ENCODE assay signal across 8 cellular contexts in the genomic region with DNA sequence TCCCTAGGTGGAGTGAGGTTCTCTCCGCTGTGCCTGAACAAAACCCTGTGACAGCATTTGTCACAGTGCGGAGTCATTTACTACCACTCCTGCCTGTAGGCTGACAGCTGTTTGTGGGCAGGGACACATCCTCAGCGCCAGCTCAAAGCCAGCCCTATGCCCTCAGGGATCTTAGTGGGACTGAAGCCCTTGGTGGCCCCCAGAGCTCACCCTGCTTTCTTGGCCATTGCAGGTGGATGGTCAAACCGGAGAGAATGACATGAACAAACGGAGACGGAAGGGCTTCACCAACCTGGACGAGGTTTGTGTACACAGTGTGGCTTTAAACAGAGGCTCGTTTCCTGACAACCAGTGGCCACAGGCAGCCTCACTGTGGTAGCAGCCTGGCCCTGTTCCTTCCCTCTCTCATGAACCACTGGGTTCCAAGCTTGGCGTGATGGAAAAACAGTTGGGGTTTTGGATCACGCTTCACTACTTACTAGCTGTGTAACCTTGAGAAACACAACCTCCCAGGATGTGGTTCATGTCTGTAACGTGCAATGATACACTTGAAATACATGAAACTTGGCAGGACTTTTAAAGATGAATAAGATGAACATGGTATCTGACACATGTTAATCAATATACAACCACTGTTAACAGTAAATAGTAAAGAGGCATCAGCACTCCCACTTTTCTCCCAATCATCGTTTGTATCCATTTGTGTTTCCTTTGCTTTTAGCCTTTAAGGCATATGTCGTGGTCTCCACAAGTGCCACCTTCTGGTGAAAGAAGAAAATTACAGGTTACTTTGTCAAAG.
DNase-seq lines count a peak whose midpoint lies in the region; ATAC-seq and TF ChIP-seq lines count a peak whose summit lies in the region.

No MANE protein-coding gene starts in this region.

- BruUV-seq in mammary epithelial cell (replicated peaks; lab: Mats Ljungman, UMichigan) = no TSS peak

- H3K4me1 ChIP-seq in GM23338 (ENCODE audit: insufficient read depth) = no peaks in the 10 kb centered on the region
- peaks cover 29% of the 10 kb centered on the region for H3K4me1 ChIP-seq in MM.1S (ENCODE audit: low read length)
- peaks cover 33% of the 10 kb centered on the region for H3K4me1 ChIP-seq in mammary epithelial cell (ENCODE audit: insufficient read depth, low read length)

- H3K9me3 ChIP-seq in MM.1S (replicated peaks; ENCODE audit: insufficient read depth, low read length) = no peaks in the 10 kb centered on the region
- H3K9me3 ChIP-seq in mammary epithelial cell (replicated peaks; ENCODE audit: insufficient read depth, low read length) = no peaks in the 10 kb centered on the region

- H3K27ac Mint-ChIP-seq in GM23338 = no peak overlapping the region

- peak; percentile 47 for DNase-seq in SIG-M5 treated with dmso at 0.1 percent for 504 hours (lab: John Stamatoyannopoulos, UW; ENCODE audit: unreplicated experiment)
- DNase-seq in SIG-M5 (lab: John Stamatoyannopoulos, UW) = no peak
- DNase-seq in GM23338 (ENCODE audit: low spot score) = peak; percentile 73
- DNase-seq in MM.1S = peak; percentile 60
- DNase-seq in T-helper 2 cell = peak in 3 of 5 experiments; percentile 19 to 93 (median 67)
- peak; percentile 47 for DNase-seq in mammary epithelial cell
- DNase-seq in kidney tubule cell (ENCODE audit: low spot score) = peak; percentile 93
- peak; percentile 35 to 43 (median 39) for DNase-seq in stimulated activated CD4-positive, alpha-beta T cell treated with anti-CD3 and anti-CD28 coated beads, TNF-alpha, amount 100 ng/mL, for 48 hours (ENCODE audit: low read depth in 3 of 3)

- H2AFZ ChIP-seq in GM23338 = no peak overlapping the region
- no peak overlapping the region for H2AFZ ChIP-seq in MM.1S (ENCODE audit: low read length)
- H2AFZ ChIP-seq in mammary epithelial cell (ENCODE audit: low read depth, low read length) = no peak overlapping the region

- in situ Hi-C loops in mammary epithelial cell (cut with MboI; ENCODE audit: low sequenced_read_pairs in 2 of 2) = loop anchor here in 1 of 2 donors (5.0 to 10.0 kb wide), 2 partner anchors 101 to 189 kb away; no protein-coding TSS in a partner anchor

- dilution Hi-C loops in mammary epithelial cell (cut with HindIII; ENCODE audit: low sequenced_read_pairs) = loop anchor here (5.0 kb wide), 2 partner anchors 74 to 159 kb away; no protein-coding TSS in a partner anchor

- H3K79me2 ChIP-seq in GM23338 (replicated peaks; ENCODE audit: insufficient read depth) (no peaks in the 10 kb centered on the region), MM.1S (ENCODE audit: low read length) (no peaks in the 10 kb centered on the region), mammary epithelial cell (ENCODE audit: insufficient read depth, low read length) (peaks cover 22% of the 10 kb centered on the region)

- H3K36me3 ChIP-seq in GM23338 (ENCODE audit: insufficient read depth) = no peaks in the 10 kb centered on the region
- no peaks in the 10 kb centered on the region for H3K36me3 ChIP-seq in MM.1S (replicated peaks; ENCODE audit: insufficient read depth, low read length)
- H3K36me3 ChIP-seq in mammary epithelial cell (ENCODE audit: insufficient read depth, low read length) = peaks cover 60% of the 10 kb centered on the region

- TF ChIP-seq CTCF in GM23338 (conservative IDR thresholded peaks at IDR 0.05; ENCODE audit: low read depth in 2 of 2) (peak; percentile 71), MM.1S (IDR thresholded peaks at IDR 0.05; ENCODE audit: low read length) (peak; percentile 70), mammary epithelial cell (conservative IDR thresholded peaks at IDR 0.05 in 1 of 2, IDR thresholded peaks at IDR 0.05 in 1 of 2; ENCODE audit: extremely low read depth in 1 of 2, insufficient read depth in 1 of 2, low read depth in 1 of 2, low read length in 2 of 2) (peak; percentile 57 to 66)

- H3K27me3 Mint-ChIP-seq in GM23338 (ENCODE audit: insufficient read depth, low read depth, poor library complexity) = peaks cover 6% of the 10 kb centered on the region

- H3K9ac ChIP-seq in MM.1S (ENCODE audit: low read length) (no peak overlapping the region), mammary epithelial cell (ENCODE audit: insufficient read depth, low read length) (peak overlapping the region; percentile 24)

- H3K27me3 ChIP-seq in GM23338 (ENCODE audit: insufficient read depth) = no peaks in the 10 kb centered on the region
- no peaks in the 10 kb centered on the region for H3K27me3 ChIP-seq in MM.1S (replicated peaks; ENCODE audit: insufficient read depth, low read length)
- no peaks in the 10 kb centered on the region for H3K27me3 ChIP-seq in mammary epithelial cell (ENCODE audit: insufficient read depth, low read length)

- H4K20me1 ChIP-seq in GM23338 (replicated peaks; ENCODE audit: insufficient read depth) (no peaks in the 10 kb centered on the region), MM.1S (ENCODE audit: insufficient read depth, low read length) (no peaks in the 10 kb centered on the region), mammary epithelial cell (ENCODE audit: insufficient read depth, low read length) (no peaks in the 10 kb centered on the region)

- peak; percentile 77 for ATAC-seq in GM23338

- 23% methylated on average over 11 of the region's 13 CpGs for WGBS in mammary epithelial cell (ENCODE audit: low coverage, missing lambda C conversion rate)

- no peak overlapping the region for H3K4me2 ChIP-seq in GM23338
- H3K4me2 ChIP-seq in MM.1S (ENCODE audit: low read depth, low read length) = no peak overlapping the region
- no peak overlapping the region for H3K4me2 ChIP-seq in mammary epithelial cell (ENCODE audit: insufficient read depth, low read depth, low read length)

- intact Hi-C loops in mammary epithelial cell (cut with micrococcal nuclease) = loop anchor here (1.0 to 5.0 kb wide), 4 partner anchors 74 to 189 kb away; a partner anchor contains a TSS

- H3K36me3 Mint-ChIP-seq in GM23338 (ENCODE audit: low read depth) = no peaks in the 10 kb centered on the region

- H3K9me2 ChIP-seq in GM23338 (ENCODE audit: insufficient read depth) = no peaks in the 10 kb centered on the region
- H3K9me2 ChIP-seq in MM.1S (replicated peaks; ENCODE audit: insufficient read depth, low read length) = no peaks in the 10 kb centered on the region

- no peaks in the 10 kb centered on the region for H3F3A ChIP-seq in GM23338 (replicated peaks; ENCODE audit: low read depth)
- H3F3A ChIP-seq in MM.1S (ENCODE audit: insufficient read depth, low read length) = peaks cover 10% of the 10 kb centered on the region

- no peaks in the 10 kb centered on the region for H3K4me1 Mint-ChIP-seq in GM23338

- H3K4me3 ChIP-seq in GM23338 (no peak overlapping the region), MM.1S (ENCODE audit: low read length) (no peak overlapping the region), mammary epithelial cell (replicated peaks in 1 of 3; ENCODE audit: insufficient read depth in 1 of 3, low read depth in 2 of 3, low read length in 3 of 3) (no peak overlapping the region)

- no peak overlapping the region for H3K4me3 Mint-ChIP-seq in GM23338

- H3K9me3 Mint-ChIP-seq in GM23338 = no peaks in the 10 kb centered on the region

- H3K27ac ChIP-seq in GM23338 (ENCODE audit: low read depth) = no peak overlapping the region
- no peak overlapping the region; the same call in 1 of the 2 replicates for H3K27ac ChIP-seq in MM.1S (ENCODE audit: low read length)
- H3K27ac ChIP-seq in mammary epithelial cell (ENCODE audit: insufficient read depth, low read depth, low read length) = peak overlapping the region; percentile 24

- CTCF ChIA-PET in mammary epithelial cell (lab: Charles Lee; ENCODE audit: low non-redundant PET) = interaction anchor here (0.5 to 1.0 kb wide), 5 partner anchors 12 to 148 kb away, joined by 3 to 4 read pairs (median 3); no protein-coding TSS in a partner anchor

TF ChIP-seq in GM23338, 12 proteins besides CTCF, POLR2A, EP300 and RAD21 (continues in another document):
- TF ChIP-seq, protein P1, sequence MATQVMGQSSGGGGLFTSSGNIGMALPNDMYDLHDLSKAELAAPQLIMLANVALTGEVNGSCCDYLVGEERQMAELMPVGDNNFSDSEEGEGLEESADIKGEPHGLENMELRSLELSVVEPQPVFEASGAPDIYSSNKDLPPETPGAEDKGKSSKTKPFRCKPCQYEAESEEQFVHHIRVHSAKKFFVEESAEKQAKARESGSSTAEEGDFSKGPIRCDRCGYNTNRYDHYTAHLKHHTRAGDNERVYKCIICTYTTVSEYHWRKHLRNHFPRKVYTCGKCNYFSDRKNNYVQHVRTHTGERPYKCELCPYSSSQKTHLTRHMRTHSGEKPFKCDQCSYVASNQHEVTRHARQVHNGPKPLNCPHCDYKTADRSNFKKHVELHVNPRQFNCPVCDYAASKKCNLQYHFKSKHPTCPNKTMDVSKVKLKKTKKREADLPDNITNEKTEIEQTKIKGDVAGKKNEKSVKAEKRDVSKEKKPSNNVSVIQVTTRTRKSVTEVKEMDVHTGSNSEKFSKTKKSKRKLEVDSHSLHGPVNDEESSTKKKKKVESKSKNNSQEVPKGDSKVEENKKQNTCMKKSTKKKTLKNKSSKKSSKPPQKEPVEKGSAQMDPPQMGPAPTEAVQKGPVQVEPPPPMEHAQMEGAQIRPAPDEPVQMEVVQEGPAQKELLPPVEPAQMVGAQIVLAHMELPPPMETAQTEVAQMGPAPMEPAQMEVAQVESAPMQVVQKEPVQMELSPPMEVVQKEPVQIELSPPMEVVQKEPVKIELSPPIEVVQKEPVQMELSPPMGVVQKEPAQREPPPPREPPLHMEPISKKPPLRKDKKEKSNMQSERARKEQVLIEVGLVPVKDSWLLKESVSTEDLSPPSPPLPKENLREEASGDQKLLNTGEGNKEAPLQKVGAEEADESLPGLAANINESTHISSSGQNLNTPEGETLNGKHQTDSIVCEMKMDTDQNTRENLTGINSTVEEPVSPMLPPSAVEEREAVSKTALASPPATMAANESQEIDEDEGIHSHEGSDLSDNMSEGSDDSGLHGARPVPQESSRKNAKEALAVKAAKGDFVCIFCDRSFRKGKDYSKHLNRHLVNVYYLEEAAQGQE (IDR thresholded peaks at IDR 0.05; ENCODE audit: unreplicated experiment) = no peak
- TF ChIP-seq NANOG (IDR thresholded peaks at IDR 0.05; ENCODE audit: borderline replicate concordance) = no peak
- TF ChIP-seq EZH2phosphoT487 (IDR thresholded peaks at IDR 0.05; ENCODE audit: unreplicated experiment) = no peak
- no peak for TF ChIP-seq POLR2AphosphoS5 (IDR thresholded peaks at IDR 0.05; ENCODE audit: low read depth)
- TF ChIP-seq STAT1 (IDR thresholded peaks at IDR 0.05; ENCODE audit: unreplicated experiment) = no peak
- no peak for TF ChIP-seq JUNB (IDR thresholded peaks at IDR 0.05; ENCODE audit: unreplicated experiment)
- no peak for TF ChIP-seq CREB1 (CRISPR knock-in tag; IDR thresholded peaks at IDR 0.05; ENCODE audit: low read depth)
- no peak for TF ChIP-seq ZNF114 (CRISPR knock-in tag; IDR thresholded peaks at IDR 0.05)
